11 cellular contexts compared by ENCODE assay signal in genomic region chr3:140467104-140467577, GRCh38.
DNase-seq lines count a peak whose midpoint lies in the region; ATAC-seq and TF ChIP-seq lines count a peak whose summit lies in the region.
"Had no signal": no experiment of that assay in that cellular context is flagged by ENCODE, and none has a peak within 500 bp of the region (broad histone marks: within the 10 kb centered on the region; RNA-seq: fewer than 3 reads in every experiment).

No MANE protein-coding gene starts in this region.

- H3K4me2 ChIP-seq in HCT116 (ENCODE audit: low read length) (peak overlapping the region; percentile 29), mesenchymal stem cell (ENCODE audit: low read length, poor library complexity, severe bottlenecking) (no peak overlapping the region)

- H2BK120ac ChIP-seq in mesenchymal stem cell (ENCODE audit: low read depth, low read length), result no peak overlapping the region

- H3K36me3 ChIP-seq in HCT116 (ENCODE audit: control insufficient read depth in 1 of 2, insufficient read depth in 2 of 2, low read length in 2 of 2), result no peaks in the 10 kb centered on the region
- no peaks in the 10 kb centered on the region for H3K36me3 ChIP-seq in brain microvascular endothelial cell (replicated peaks)
- peaks cover 0 to 16% of the 10 kb centered on the region in 2 experiments for H3K36me3 ChIP-seq in mesenchymal stem cell (ENCODE audit: control insufficient read depth in 1 of 2, insufficient read depth in 2 of 2, low read depth in 1 of 2, low read length in 2 of 2)

- H3K9ac ChIP-seq in HCT116 (ENCODE audit: low read length) (no peak overlapping the region), mesenchymal stem cell (ENCODE audit: low read length) (peak overlapping the region; percentile 23)

- TF ChIP-seq POLR2A in HCT116 (IDR thresholded peaks at IDR 0.05; ENCODE audit: borderline replicate concordance, extremely low read depth, insufficient read depth, insufficient read length), result no peak

- TF ChIP-seq CTCF in HCT116 (IDR thresholded peaks at IDR 0.05 in 2 of 3, conservative IDR thresholded peaks at IDR 0.05 in 1 of 3; ENCODE audit: borderline replicate concordance in 1 of 3, insufficient read depth in 1 of 3, low read depth in 2 of 3, low read length in 2 of 3) (no peak), brain microvascular endothelial cell (IDR thresholded peaks at IDR 0.05; ENCODE audit: low read depth, low read length, missing control alignments) (no peak)

- H3K9me2 ChIP-seq in HCT116 (ENCODE audit: insufficient read depth), result no peaks in the 10 kb centered on the region

- H3K18ac ChIP-seq in mesenchymal stem cell (ENCODE audit: low read depth in 1 of 2, low read length in 2 of 2), result no peak overlapping the region

- H3K27me3 ChIP-seq in HCT116 (ENCODE audit: insufficient read depth, low read length) (peaks cover 60% of the 10 kb centered on the region), brain microvascular endothelial cell (replicated peaks) (no peaks in the 10 kb centered on the region), mesenchymal stem cell (ENCODE audit: control insufficient read depth in 1 of 2, insufficient read depth in 1 of 2, low read length in 2 of 2) (peaks cover 0 to 4% of the 10 kb centered on the region in 2 experiments)

- no peak overlapping the region for H2BK15ac ChIP-seq in mesenchymal stem cell (ENCODE audit: low read depth, poor library complexity, severe bottlenecking)

- RAD21 ChIA-PET in HCT116 (lab: Charles Lee; ENCODE audit: low non-redundant PET in 1 of 2, low total read pairs in 2 of 2, uncharacterized antibody in 2 of 2, unreplicated experiment in 2 of 2), result no interaction called here

- H3K9me3 ChIP-seq in HCT116 (ENCODE audit: control insufficient read depth in 1 of 2, insufficient read depth in 1 of 2, low read depth in 1 of 2, low read length in 2 of 2), result no peaks in the 10 kb centered on the region
- H3K9me3 ChIP-seq in mesenchymal stem cell (ENCODE audit: control insufficient read depth, low read length), result no peaks in the 10 kb centered on the region

- H4K91ac ChIP-seq in mesenchymal stem cell (ENCODE audit: low read length), result no peak overlapping the region

- H3K23ac ChIP-seq in mesenchymal stem cell (ENCODE audit: low read length in 2 of 2), result no peak overlapping the region

- no TSS peak for BruUV-seq in HCT116 (replicated peaks; lab: Mats Ljungman, UMichigan)

- H3K79me2 ChIP-seq in HCT116 (ENCODE audit: insufficient read depth, low read length), result no peaks in the 10 kb centered on the region

- H3K4me1 ChIP-seq in HCT116 (ENCODE audit: control insufficient read depth in 1 of 2, insufficient read depth in 2 of 2, low read length in 2 of 2) (peaks cover 0 to 10% of the 10 kb centered on the region in 2 experiments; a peak in 1 of 4 replicates), mesenchymal stem cell (ENCODE audit: control insufficient read depth, insufficient read depth, low read depth, low read length) (peaks cover 15% of the 10 kb centered on the region)

- no peak overlapping the region for H2BK5ac ChIP-seq in mesenchymal stem cell (ENCODE audit: low read depth, low read length, poor library complexity, severe bottlenecking)

- ATAC-seq in HCT116 (peak; percentile 58; the same call in 1 of the 2 replicates), HG03521 (IDR thresholded peaks at IDR 0.05; ENCODE audit: unreplicated experiment) (no peak), HG03457 (IDR thresholded peaks at IDR 0.05; ENCODE audit: unreplicated experiment) (no peak)

- H3K14ac ChIP-seq in mesenchymal stem cell (ENCODE audit: low read length in 2 of 2), result no peak overlapping the region

- H2AFZ ChIP-seq in HCT116 (ENCODE audit: low read depth, low read length, poor library complexity, severe bottlenecking), result no peak overlapping the region
- H2AFZ ChIP-seq in mesenchymal stem cell (ENCODE audit: low read depth, low read length), result no peak overlapping the region

- no peak overlapping the region for H3K4ac ChIP-seq in mesenchymal stem cell (ENCODE audit: low read depth in 1 of 2, low read length in 2 of 2)

- DNase-seq in ACHN, result peak; percentile 41
- DNase-seq in HCT116 (ENCODE audit: low read depth, low spot score), result peak; percentile 34
- DNase-seq in brain microvascular endothelial cell, result peak; percentile 45
- DNase-seq in mesenchymal stem cell, result peak; percentile 33
- no peak for DNase-seq in GF-D8 (lab: John Stamatoyannopoulos, UW)
- no peak for DNase-seq in cerebellar nuclear complex (lab: John Stamatoyannopoulos, UW)
- DNase-seq: activated naive CD8-positive, alpha-beta T cell treated with anti-CD3 and anti-CD28 coated beads, Interleukin-2, amount 10 ng/mL, durations not matched to agents 7 days and 5 days; stimulated activated naive B cell treated with anti-CD40 and anti-IgM and Interleukin-4, amounts not matched to agents 10 μg/mL and 1 μg/mL and 100 μg/mL, for 72 hours had no signal

- intact Hi-C loops in HCT116 (cut with micrococcal nuclease), result no loop called here

- H4K20me1 ChIP-seq in HCT116 (ENCODE audit: insufficient read depth), result no peaks in the 10 kb centered on the region

- in situ Hi-C loops in ACHN (cut with HindIII; ENCODE audit: low pct_ligation_motif_present, low pct_unique_long_range_greater_than_20kb, low sequenced_read_pairs), result no loop called here
- in situ Hi-C loops in brain microvascular endothelial cell (cut with HindIII; ENCODE audit: low pct_ligation_motif_present, low sequenced_read_pairs), result no loop called here

- CTCF ChIA-PET in HCT116 (lab: Charles Lee), result no interaction called here

- POLR2A ChIA-PET in HCT116 (lab: Charles Lee), result no interaction called here

- H4K8ac ChIP-seq in mesenchymal stem cell (ENCODE audit: low read length), result no peak overlapping the region

- no peak overlapping the region for H2BK12ac ChIP-seq in mesenchymal stem cell (ENCODE audit: low read length in 2 of 2)

- no peak overlapping the region for H2AK5ac ChIP-seq in mesenchymal stem cell (ENCODE audit: low read length, severe bottlenecking)

- WGBS in mesenchymal stem cell, result 41% methylated on average over 4 of the region's 4 CpGs

- H3K27ac ChIP-seq in HCT116 (ENCODE audit: low read depth, low read length) (no peak overlapping the region), brain microvascular endothelial cell (no peak overlapping the region), mesenchymal stem cell (ENCODE audit: low read length, poor library complexity, severe bottlenecking) (no peak overlapping the region)
- H3K27ac ChIP-seq: skin epidermis had no signal

- H3K4me3 ChIP-seq in HCT116 (replicated peaks in 1 of 2; ENCODE audit: low read depth in 1 of 2, low read length in 2 of 2) (no peak overlapping the region), brain microvascular endothelial cell (ENCODE audit: low read depth, low read length) (no peak overlapping the region), mesenchymal stem cell (ENCODE audit: insufficient read depth in 1 of 2, low read depth in 1 of 2, low read length in 2 of 2) (no peak overlapping the region)
- H3K4me3 ChIP-seq: skin epidermis had no signal

- no peaks in the 10 kb centered on the region for H3K79me1 ChIP-seq in mesenchymal stem cell (replicated peaks; ENCODE audit: low read length, poor library complexity, severe bottlenecking)

- TF ChIP-seq RAD21 in HCT116 (IDR thresholded peaks at IDR 0.05; ENCODE audit: low read depth), result no peak

TF ChIP-seq in HCT116, 20 proteins besides CTCF, POLR2A, EP300 and RAD21:
- no peak for TF ChIP-seq JUND (IDR thresholded peaks at IDR 0.05)
- no peak for TF ChIP-seq SP1 (IDR thresholded peaks at IDR 0.05; ENCODE audit: low read depth)
- no peak for TF ChIP-seq EGR1 (IDR thresholded peaks at IDR 0.05; ENCODE audit: low read depth)
- peak; percentile 41 for TF ChIP-seq TCF7L2 (IDR thresholded peaks at IDR 0.05; ENCODE audit: borderline replicate concordance, extremely low read depth, insufficient read depth, insufficient read length)
- no peak for TF ChIP-seq SIN3A (IDR thresholded peaks at IDR 0.05; ENCODE audit: low read depth)
- TF ChIP-seq ELF1 (IDR thresholded peaks at IDR 0.05; ENCODE audit: borderline replicate concordance, low read depth), result no peak
- no peak for TF ChIP-seq EZH2 (IDR thresholded peaks at IDR 0.05)
- TF ChIP-seq, protein P1, sequence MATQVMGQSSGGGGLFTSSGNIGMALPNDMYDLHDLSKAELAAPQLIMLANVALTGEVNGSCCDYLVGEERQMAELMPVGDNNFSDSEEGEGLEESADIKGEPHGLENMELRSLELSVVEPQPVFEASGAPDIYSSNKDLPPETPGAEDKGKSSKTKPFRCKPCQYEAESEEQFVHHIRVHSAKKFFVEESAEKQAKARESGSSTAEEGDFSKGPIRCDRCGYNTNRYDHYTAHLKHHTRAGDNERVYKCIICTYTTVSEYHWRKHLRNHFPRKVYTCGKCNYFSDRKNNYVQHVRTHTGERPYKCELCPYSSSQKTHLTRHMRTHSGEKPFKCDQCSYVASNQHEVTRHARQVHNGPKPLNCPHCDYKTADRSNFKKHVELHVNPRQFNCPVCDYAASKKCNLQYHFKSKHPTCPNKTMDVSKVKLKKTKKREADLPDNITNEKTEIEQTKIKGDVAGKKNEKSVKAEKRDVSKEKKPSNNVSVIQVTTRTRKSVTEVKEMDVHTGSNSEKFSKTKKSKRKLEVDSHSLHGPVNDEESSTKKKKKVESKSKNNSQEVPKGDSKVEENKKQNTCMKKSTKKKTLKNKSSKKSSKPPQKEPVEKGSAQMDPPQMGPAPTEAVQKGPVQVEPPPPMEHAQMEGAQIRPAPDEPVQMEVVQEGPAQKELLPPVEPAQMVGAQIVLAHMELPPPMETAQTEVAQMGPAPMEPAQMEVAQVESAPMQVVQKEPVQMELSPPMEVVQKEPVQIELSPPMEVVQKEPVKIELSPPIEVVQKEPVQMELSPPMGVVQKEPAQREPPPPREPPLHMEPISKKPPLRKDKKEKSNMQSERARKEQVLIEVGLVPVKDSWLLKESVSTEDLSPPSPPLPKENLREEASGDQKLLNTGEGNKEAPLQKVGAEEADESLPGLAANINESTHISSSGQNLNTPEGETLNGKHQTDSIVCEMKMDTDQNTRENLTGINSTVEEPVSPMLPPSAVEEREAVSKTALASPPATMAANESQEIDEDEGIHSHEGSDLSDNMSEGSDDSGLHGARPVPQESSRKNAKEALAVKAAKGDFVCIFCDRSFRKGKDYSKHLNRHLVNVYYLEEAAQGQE (IDR thresholded peaks at IDR 0.05; ENCODE audit: low read depth), result no peak
TF ChIP-seq in HCT116: peak in this region for 1.

Comparison
In these comparisons a context has a peak if more than half of its experiments do, and no peak if none do; other contexts are left out.
1. DNase-seq: peak in ACHN (single experiment), HCT116 (single experiment), brain microvascular endothelial cell (single experiment) and mesenchymal stem cell (single experiment); none in GF-D8 (single experiment) and cerebellar nuclear complex (0 of 2).